ENCODE assay signal across 8 cellular contexts in genomic region chr11:68843052-68843561, GRCh38.
DNase-seq lines count a peak whose midpoint lies in the region; ATAC-seq and TF ChIP-seq lines count a peak whose summit lies in the region.

No MANE protein-coding gene starts in this region.

- H3K9me3 ChIP-seq in KOPT-K1 (ENCODE audit: insufficient read depth, low read length, poor library complexity, severe bottlenecking): no peaks in the 10 kb centered on the region

- peak overlapping the region; percentile 49; the same call in 1 of the 2 replicates for H3K27ac ChIP-seq in C4-2B
- peak overlapping the region; percentile 88 for H3K27ac ChIP-seq in KOPT-K1 (ENCODE audit: low read depth, low read length, poor library complexity, severe bottlenecking)

- no peak for TF ChIP-seq POLR2A in GM18505 (IDR thresholded peaks at IDR 0.05; ENCODE audit: borderline replicate concordance, extremely low read depth, insufficient read depth, insufficient read length)

- TF ChIP-seq CTCF in C4-2B (conservative IDR thresholded peaks at IDR 0.05): no peak
- no peak for TF ChIP-seq CTCF in foreskin fibroblast (IDR thresholded peaks at IDR 0.05; ENCODE audit: low read depth, low read length)

- peak overlapping the region; percentile 43 to 64 for H3K4me3 ChIP-seq in foreskin fibroblast (ENCODE audit: low read depth in 1 of 2, low read length in 2 of 2)

- ATAC-seq in GM18505 (IDR thresholded peaks at IDR 0.05; ENCODE audit: unreplicated experiment): no peak

- DNase-seq in activated CD8-positive, alpha-beta memory T cell treated with anti-CD3 and anti-CD28 coated beads, Interleukin-2, amount 50 U/mL, for 48 hours: peak; percentile 71
- DNase-seq in foreskin fibroblast: peak in 1 of 2 donors; percentile 23
- peak; percentile 39 for DNase-seq in stimulated activated CD4-positive, alpha-beta T cell treated with anti-CD3 and anti-CD28 coated beads, Interleukin-2, amount 100 ng/mL, for 48 hours
- no peak for DNase-seq in NCI-H446 (lab: John Stamatoyannopoulos, UW)
- DNase-seq in cortex of kidney (lab: John Stamatoyannopoulos, UW): no peak

- no peaks in the 10 kb centered on the region for H3K36me3 ChIP-seq in KOPT-K1 (ENCODE audit: insufficient read depth, low read length)

Comparison
In these comparisons a context has a peak if more than half of its experiments do, and no peak if none do; other contexts are left out.
1. DNase-seq: peak in activated CD8-positive, alpha-beta memory T cell treated with anti-CD3 and anti-CD28 coated beads, Interleukin-2, amount 50 U/mL, for 48 hours (single experiment) and stimulated activated CD4-positive, alpha-beta T cell treated with anti-CD3 and anti-CD28 coated beads, Interleukin-2, amount 100 ng/mL, for 48 hours (2 of 2); none in NCI-H446 (0 of 2) and cortex of kidney (single experiment).